In the genomic region with DNA sequence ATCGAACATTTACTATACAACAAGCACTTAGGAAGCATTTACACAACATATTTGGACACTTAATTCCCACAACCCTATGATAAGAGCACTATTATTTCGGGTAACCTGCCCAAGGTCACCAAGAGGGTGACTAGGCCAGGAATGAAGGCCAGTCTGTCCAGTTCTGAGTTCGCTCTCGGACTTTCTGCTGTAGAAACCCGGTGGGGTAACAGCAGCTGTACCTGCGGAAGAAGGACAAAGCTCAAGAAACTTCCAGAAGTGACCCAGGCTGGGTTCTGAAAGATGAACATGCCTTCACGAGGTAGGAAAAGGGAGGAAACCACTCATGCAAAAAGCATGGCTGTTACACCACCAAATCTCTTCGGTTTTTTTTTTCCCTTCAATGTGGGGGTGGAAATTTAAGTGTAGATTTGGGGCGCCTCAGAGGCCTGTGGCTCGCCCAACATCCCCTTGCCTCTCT, we compare ENCODE assay signal across 8 cellular contexts. TPM values are rescaled to one million over a fixed set of nuclear protein-coding genes. Genes with fewer than 3 reads are reported as not detected.
A peak's percentile ranks its signal among the peaks of the same experiment; 100 is the strongest.
DNase-seq lines count a peak whose midpoint lies in the region; ATAC-seq and TF ChIP-seq lines count a peak whose summit lies in the region.

No MANE protein-coding gene starts in this region.

- no peak for TF ChIP-seq POLR2A in gastroesophageal sphincter (IDR thresholded peaks at IDR 0.05)

- peak overlapping the region; percentile 70 for H3K4me3 ChIP-seq in GM23248
- peak overlapping the region; percentile 73 for H3K4me3 ChIP-seq in SU-DHL-6 (ENCODE audit: insufficient read depth, low read length, poor library complexity, severe bottlenecking)
- peak overlapping the region; percentile 45 to 62 for H3K4me3 ChIP-seq in gastroesophageal sphincter
- H3K4me3 ChIP-seq in retinal pigment epithelial cell (ENCODE audit: low read length) = peak overlapping the region; percentile 75

- H3K79me2 ChIP-seq in GM23248 (ENCODE audit: insufficient read depth) = no peaks in the 10 kb centered on the region
- H3K79me2 ChIP-seq in SU-DHL-6 (ENCODE audit: insufficient read depth, low read length) = no peaks in the 10 kb centered on the region

- H3K27ac ChIP-seq in GM23248 (peak overlapping the region; percentile 66), SU-DHL-6 (ENCODE audit: low read depth, low read length) (no peak overlapping the region), gastroesophageal sphincter (peak overlapping the region; percentile 25 to 88 (median 83))

- H2AFZ ChIP-seq in GM23248 (peak overlapping the region; percentile 69), SU-DHL-6 (ENCODE audit: low read depth, low read length, severe bottlenecking) (peak overlapping the region; percentile 60)

- peak overlapping the region; percentile 79 for H3K9ac ChIP-seq in GM23248
- H3K9ac ChIP-seq in SU-DHL-6 (ENCODE audit: low read length) = peak overlapping the region; percentile 70

- no peak for TF ChIP-seq EP300 in gastroesophageal sphincter (IDR thresholded peaks at IDR 0.05)

- peak; percentile 70 for DNase-seq in GM23248
- DNase-seq in retinal pigment epithelial cell (ENCODE audit: low read depth) = no peak
- no peak for DNase-seq in DMS153 (lab: John Stamatoyannopoulos, UW)
- DNase-seq in GM10266 (ENCODE audit: extremely low spot score) = no peak
- no peak for DNase-seq in stimulated activated CD8-positive, alpha-beta memory T cell treated with anti-CD3 and anti-CD28 coated beads, Interleukin-4, amount 100 ng/mL, for 48 hours

- H3F3A ChIP-seq in GM23248 (ENCODE audit: insufficient read depth) (no peaks in the 10 kb centered on the region), SU-DHL-6 (ENCODE audit: insufficient read depth) (no peaks in the 10 kb centered on the region)

- peak overlapping the region; percentile 69 for H3K4me2 ChIP-seq in GM23248 (ENCODE audit: unreplicated experiment)
- H3K4me2 ChIP-seq in SU-DHL-6 (ENCODE audit: low read depth, low read length, poor library complexity, severe bottlenecking) = peak overlapping the region; percentile 67

- in situ Hi-C loops in GM23248 (cut with MboI) = no loop called here

- H3K9me2 ChIP-seq in GM23248 (ENCODE audit: insufficient read depth) = no peaks in the 10 kb centered on the region
- no peaks in the 10 kb centered on the region for H3K9me2 ChIP-seq in SU-DHL-6 (replicated peaks; ENCODE audit: insufficient read depth, low read length)

- H3K4me1 ChIP-seq in GM23248 (ENCODE audit: insufficient read depth) = peaks cover 4% of the 10 kb centered on the region
- H3K4me1 ChIP-seq in gastroesophageal sphincter = peaks cover 0 to 17% (median 0%) of the 10 kb centered on the region in 3 donors

- H4K20me1 ChIP-seq in GM23248 (ENCODE audit: insufficient read depth) = no peaks in the 10 kb centered on the region
- no peaks in the 10 kb centered on the region for H4K20me1 ChIP-seq in SU-DHL-6 (ENCODE audit: low read depth, low read length)

- ATAC-seq in gastroesophageal sphincter (no peak), GM18858 (IDR thresholded peaks at IDR 0.05; ENCODE audit: unreplicated experiment) (no peak)

- H3K36me3 ChIP-seq in GM23248 (ENCODE audit: low read depth) (no peaks in the 10 kb centered on the region), SU-DHL-6 (ENCODE audit: low read length) (no peaks in the 10 kb centered on the region), gastroesophageal sphincter (no peaks in the 10 kb centered on the region)

- TF ChIP-seq CTCF in SU-DHL-6 (IDR thresholded peaks at IDR 0.05; ENCODE audit: insufficient read depth, low read length, poor library complexity, severe bottlenecking) (no peak), gastroesophageal sphincter (IDR thresholded peaks at IDR 0.05) (no peak), retinal pigment epithelial cell (conservative IDR thresholded peaks at IDR 0.05; ENCODE audit: low read depth, low read length) (no peak), GM10266 (IDR thresholded peaks at IDR 0.05; ENCODE audit: control insufficient read depth, insufficient read depth, low read depth, missing control alignments) (no peak)

- H3K27me3 ChIP-seq in GM23248 (replicated peaks; ENCODE audit: insufficient read depth) (no peaks in the 10 kb centered on the region), SU-DHL-6 (ENCODE audit: low read length) (no peaks in the 10 kb centered on the region), gastroesophageal sphincter (no peaks in the 10 kb centered on the region)

- WGBS in GM23248 (ENCODE audit: low coverage in 1 of 2, low lambda C conversion rate in 2 of 2, missing lambda C conversion rate in 2 of 2), 2 experiments = 50 to 51% methylated on average over 10 of the region's 10 CpGs
- 20 to 45% methylated on average over 5 to 10 of the region's 10 CpGs for WGBS in gastroesophageal sphincter (ENCODE audit: low coverage in 1 of 2), 2 donors

- H3K9me3 ChIP-seq in GM23248 (ENCODE audit: low read depth) (no peaks in the 10 kb centered on the region), SU-DHL-6 (ENCODE audit: insufficient read depth, low read length) (no peaks in the 10 kb centered on the region), gastroesophageal sphincter (no peaks in the 10 kb centered on the region)

RNA-seq across cellular contexts. Expression of a gene that starts 10.8 kb away (rescaled TPM):
- total RNA-seq in GM23248 (2014; rRNA removed; shearing (Covaris generic)) = not detected in 2 replicates
- polyA plus RNA-seq in GM23248 (2016; fragmentation: Nextera tagmentation; extraction: Ambion mirVana) = not detected in 2 replicates
- total RNA-seq in gastroesophageal sphincter = not detected

RNA-seq across cellular contexts. Expression of a gene that starts 14.7 kb away (rescaled TPM):
- total RNA-seq in GM23248 (2014; rRNA removed; shearing (Covaris generic)) = not detected in 2 replicates
- polyA plus RNA-seq in GM23248 (2016; fragmentation: Nextera tagmentation; extraction: Ambion mirVana) = 1.4 TPM in 2 replicates
- 1 to 10 TPM in 3 of 4 donors, under 1 TPM in 1; 0.67 to 3.9 (median 3.7) TPM for total RNA-seq in gastroesophageal sphincter

RNA-seq across cellular contexts. Expression of a gene that starts 23.8 kb away (rescaled TPM):
- not detected in 2 replicates for total RNA-seq in GM23248 (2014; rRNA removed; shearing (Covaris generic))
- 4.1 TPM in 1 of 2 replicates, not detected in the other for polyA plus RNA-seq in GM23248 (2016; fragmentation: Nextera tagmentation; extraction: Ambion mirVana)
- total RNA-seq in gastroesophageal sphincter = under 1 TPM in 1 of 4 donors, not detected in 3; under 0.01 TPM

RNA-seq across cellular contexts. Expression of a gene that starts 25.1 kb away (rescaled TPM):
- total RNA-seq in GM23248 (2014; rRNA removed; shearing (Covaris generic)) = under 0.01 TPM in 1 of 2 replicates, not detected in the other
- polyA plus RNA-seq in GM23248 (2016; fragmentation: Nextera tagmentation; extraction: Ambion mirVana) = 4.0 and 6.9 TPM in 2 replicates
- under 1 TPM in 3 of 4 donors, not detected in 1; under 0.01 TPM for total RNA-seq in gastroesophageal sphincter

RNA-seq across cellular contexts. Expression of a gene that starts 51.3 kb away (rescaled TPM):
- 63.7 and 87.2 TPM in 2 replicates for total RNA-seq in GM23248 (2014; rRNA removed; shearing (Covaris generic))
- 134 and 135 TPM in 2 replicates for polyA plus RNA-seq in GM23248 (2016; fragmentation: Nextera tagmentation; extraction: Ambion mirVana)
- total RNA-seq in gastroesophageal sphincter = 10 to 100 TPM; 43.2 to 80.4 (median 59.4) TPM
